Comparison of ENCODE assay signal across 13 cellular contexts in genomic region chr1:205665216-205665757, GRCh38. TPM values are rescaled to one million over a fixed set of nuclear protein-coding genes. Genes with fewer than 3 reads are reported as not detected.
A peak's percentile ranks its signal among the peaks of the same experiment; 100 is the strongest.
DNase-seq lines count a peak whose midpoint lies in the region; ATAC-seq, FAIRE-seq and TF ChIP-seq lines count a peak whose summit lies in the region.
"Had no signal": no experiment of that assay in that cellular context is flagged by ENCODE, and none has a peak within 500 bp of the region (broad histone marks: within the 10 kb centered on the region; RNA-seq: fewer than 3 reads in every experiment).

No MANE protein-coding gene starts in this region.

- peak; percentile 36 for ATAC-seq in GM18868 (IDR thresholded peaks at IDR 0.05; ENCODE audit: unreplicated experiment)
- ATAC-seq in HG03025 (IDR thresholded peaks at IDR 0.05; ENCODE audit: low FRiP score, unreplicated experiment): no peak
- ATAC-seq in activated T-helper 17 cell treated with anti-CD3 and anti-CD28 coated beads, Interleukin-2, amount 50 U/mL, for 72 hours (replicated peaks): no peak
- ATAC-seq: upper lobe of right lung had no signal

- no peak for FAIRE-seq in H54 (lab: Jason Lieb, UNC)
- FAIRE-seq: frontal cortex had no signal

- H3K4me1 Mint-ChIP-seq in brain: peaks cover 70% of the 10 kb centered on the region
- H3K4me1 Mint-ChIP-seq in neural progenitor cell: peaks cover 74% of the 10 kb centered on the region
- no peaks in the 10 kb centered on the region for H3K4me1 Mint-ChIP-seq in activated T-helper 17 cell treated with anti-CD3 and anti-CD28 coated beads, Interleukin-2, amount 50 U/mL, for 72 hours

- H3K9me3 ChIP-seq in neural progenitor cell (ENCODE audit: low read depth) (no peaks in the 10 kb centered on the region), testis (no peaks in the 10 kb centered on the region)
- H3K9me3 ChIP-seq: upper lobe of right lung had no signal

- H3K27me3 Mint-ChIP-seq in brain: peaks cover 3% of the 10 kb centered on the region
- H3K27me3 Mint-ChIP-seq in neural progenitor cell (ENCODE audit: insufficient read depth, low read depth): peaks cover 4% of the 10 kb centered on the region
- H3K27me3 Mint-ChIP-seq in activated T-helper 17 cell treated with anti-CD3 and anti-CD28 coated beads, Interleukin-2, amount 50 U/mL, for 72 hours: peaks cover 12% of the 10 kb centered on the region

- H4K20me1 ChIP-seq in neural progenitor cell (ENCODE audit: low read depth): peaks cover 18% of the 10 kb centered on the region

- WGBS in testis, 2 donors: 73% methylated on average over 3 of the region's 4 CpGs

- H3K4me1 ChIP-seq in neural progenitor cell (peaks cover 69% of the 10 kb centered on the region), testis (no peaks in the 10 kb centered on the region)
- H3K4me1 ChIP-seq: upper lobe of right lung had no signal

- H3K4me2 ChIP-seq in neural progenitor cell: no peak overlapping the region

- H3K4me3 Mint-ChIP-seq in brain (no peak overlapping the region), neural progenitor cell (no peak overlapping the region)
- no peak overlapping the region for H3K4me3 Mint-ChIP-seq in activated T-helper 17 cell treated with anti-CD3 and anti-CD28 coated beads, Interleukin-2, amount 50 U/mL, for 72 hours
- H3K4me3 Mint-ChIP-seq: activated CD4-positive, alpha-beta memory T cell treated with anti-CD3 and anti-CD28 coated beads for 36 hours; activated naive CD4-positive, alpha-beta T cell treated with anti-CD3 and anti-CD28 coated beads for 36 hours had no signal

- no peak overlapping the region for H3K4me3 ChIP-seq in neural progenitor cell
- H3K4me3 ChIP-seq in testis: no peak overlapping the region
- H3K4me3 ChIP-seq: coronary artery, upper lobe of right lung had no signal

- H3K36me3 ChIP-seq in neural progenitor cell (no peaks in the 10 kb centered on the region), testis (ENCODE audit: low read depth, missing control alignments) (no peaks in the 10 kb centered on the region)
- H3K36me3 ChIP-seq: upper lobe of right lung had no signal

- H3K27ac Mint-ChIP-seq in brain (peak overlapping the region in 4 of 5 experiments; percentile 46 to 90 (median 69)), neural progenitor cell (peak overlapping the region; percentile 72)
- H3K27ac Mint-ChIP-seq in activated T-helper 17 cell treated with anti-CD3 and anti-CD28 coated beads, Interleukin-2, amount 50 U/mL, for 72 hours: no peak overlapping the region
- H3K27ac Mint-ChIP-seq: activated CD4-positive, alpha-beta memory T cell treated with anti-CD3 and anti-CD28 coated beads for 36 hours; activated naive CD4-positive, alpha-beta T cell treated with anti-CD3 and anti-CD28 coated beads for 36 hours had no signal

- H3K79me2 ChIP-seq in neural progenitor cell (ENCODE audit: low read depth): peaks cover 36% of the 10 kb centered on the region

- DNase-seq in NAMALWA (ENCODE audit: low spot score): peak; percentile 41
- DNase-seq in neural progenitor cell (ENCODE audit: low spot score): no peak
- no peak for DNase-seq in H54 (ENCODE audit: insufficient read length, low spot score)
- DNase-seq in testis: no peak
- DNase-seq: activated CD4-positive, alpha-beta memory T cell treated with anti-CD3 and anti-CD28 coated beads for 36 hours; activated naive CD4-positive, alpha-beta T cell treated with anti-CD3 and anti-CD28 coated beads for 36 hours; upper lobe of right lung had no signal

- peaks cover 50% of the 10 kb centered on the region for H3F3A ChIP-seq in neural progenitor cell (ENCODE audit: low read depth)

- H3K9ac ChIP-seq in neural progenitor cell: no peak overlapping the region

- intact Hi-C loops in testis (cut with DNase I; ENCODE audit: low total_unique reads): no loop called here

- H3K36me3 Mint-ChIP-seq in brain (no peaks in the 10 kb centered on the region), neural progenitor cell (peaks cover 8% of the 10 kb centered on the region)
- H3K36me3 Mint-ChIP-seq in activated T-helper 17 cell treated with anti-CD3 and anti-CD28 coated beads, Interleukin-2, amount 50 U/mL, for 72 hours (ENCODE audit: low read depth): no peaks in the 10 kb centered on the region
- H3K36me3 Mint-ChIP-seq: activated CD4-positive, alpha-beta memory T cell treated with anti-CD3 and anti-CD28 coated beads for 36 hours had no signal

- H3K27ac ChIP-seq in neural progenitor cell (no peak overlapping the region), testis (no peak overlapping the region)
- H3K27ac ChIP-seq: coronary artery, upper lobe of right lung had no signal

- H2AFZ ChIP-seq in neural progenitor cell (replicated peaks): no peak overlapping the region

- no peaks in the 10 kb centered on the region for H3K27me3 ChIP-seq in neural progenitor cell
- H3K27me3 ChIP-seq in testis: no peaks in the 10 kb centered on the region
- H3K27me3 ChIP-seq: upper lobe of right lung had no signal

- no peak for TF ChIP-seq POLR2A in H54 (IDR thresholded peaks at IDR 0.05; ENCODE audit: low read depth, low read length)
- no peak for TF ChIP-seq POLR2A in testis (IDR thresholded peaks at IDR 0.05)

- H3K9me3 Mint-ChIP-seq in brain (no peaks in the 10 kb centered on the region), neural progenitor cell (no peaks in the 10 kb centered on the region)
- H3K9me3 Mint-ChIP-seq in activated T-helper 17 cell treated with anti-CD3 and anti-CD28 coated beads, Interleukin-2, amount 50 U/mL, for 72 hours: no peaks in the 10 kb centered on the region
- H3K9me3 Mint-ChIP-seq: activated CD4-positive, alpha-beta memory T cell treated with anti-CD3 and anti-CD28 coated beads for 36 hours; activated naive CD4-positive, alpha-beta T cell treated with anti-CD3 and anti-CD28 coated beads for 36 hours had no signal

- no peak for TF ChIP-seq CTCF in brain (conservative IDR thresholded peaks at IDR 0.05)
- no peak for TF ChIP-seq CTCF in neural progenitor cell (IDR thresholded peaks at IDR 0.05)
- TF ChIP-seq CTCF in testis (IDR thresholded peaks at IDR 0.05): no peak

RNA-seq across cellular contexts. Expression of gene SLC45A3, which starts 15.0 kb away (rescaled TPM):
- polyA plus RNA-seq in brain (ENCODE audit: insufficient read depth, low read depth, low replicate concordance): 16.4 TPM
- total RNA-seq in neural progenitor cell (ENCODE audit: low replicate concordance): 5.1 and 8.9 TPM in 2 replicates
- total RNA-seq in activated T-helper 17 cell treated with anti-CD3 and anti-CD28 coated beads, Interleukin-2, amount 50 U/mL, for 72 hours: under 1 TPM; 0.37 to 0.63 TPM
- 1 to 10 TPM; 7.3 to 8.9 TPM for total RNA-seq in testis
- 4.5 TPM for polyA plus RNA-seq in testis (ENCODE audit: insufficient read depth, low read depth, low replicate concordance)

RNA-seq across cellular contexts. Expression of gene ELK4, which starts 33.5 kb away (rescaled TPM):
- polyA plus RNA-seq in brain (ENCODE audit: insufficient read depth, low read depth, low replicate concordance): 1.8 TPM
- total RNA-seq in neural progenitor cell (ENCODE audit: low replicate concordance): 24.9 and 36.6 TPM in 2 replicates
- 10 to 100 TPM; 72.9 to 76.4 TPM for total RNA-seq in activated T-helper 17 cell treated with anti-CD3 and anti-CD28 coated beads, Interleukin-2, amount 50 U/mL, for 72 hours
- 10 to 100 TPM; 20.5 to 25.4 TPM for total RNA-seq in testis
- 20.4 TPM for polyA plus RNA-seq in testis (ENCODE audit: insufficient read depth, low read depth, low replicate concordance)
